ENCODE assay signal across 30 cellular contexts in the genomic region with DNA sequence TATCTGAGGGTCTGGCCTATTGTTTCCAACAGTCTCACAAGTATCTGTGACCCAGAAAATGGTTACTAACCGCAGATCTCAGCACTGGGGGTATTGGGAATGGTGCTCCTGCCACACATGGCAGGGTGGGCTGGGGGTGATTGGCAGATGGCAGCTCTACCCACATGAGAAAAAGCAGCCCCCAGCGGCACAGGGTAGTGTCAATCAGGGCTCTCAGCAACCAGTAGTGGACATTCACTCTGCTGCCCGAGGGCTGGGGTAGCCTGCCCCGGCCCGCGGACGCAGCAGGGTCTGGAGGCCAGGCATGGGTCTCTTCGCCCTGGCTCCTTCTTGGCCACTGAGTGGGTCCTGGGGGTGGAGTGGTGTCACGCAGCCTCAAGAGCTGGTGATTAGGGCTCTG.
"Had no signal": no experiment of that assay in that cellular context is flagged by ENCODE, and none has a peak within 500 bp of the region (broad histone marks: within the 10 kb centered on the region; RNA-seq: fewer than 3 reads in every experiment).

No MANE protein-coding gene starts in this region.

- H3K9me3 Mint-ChIP-seq: activated CD4-positive, alpha-beta T cell treated with anti-CD3 and anti-CD28 coated beads, Interleukin-2, amount 10 ng/mL, durations not matched to agents 24 days and 14 days; activated CD8-positive, alpha-beta T cell treated with anti-CD3 and anti-CD28 coated beads for 36 hours; activated naive CD4-positive, alpha-beta T cell treated with anti-CD3 and anti-CD28 coated beads for 36 hours; activated naive CD4-positive, alpha-beta T cell treated with anti-CD3 and anti-CD28 coated beads, Interleukin-2, amount 50 U/mL, for 24 hours; activated naive CD8-positive, alpha-beta T cell treated with anti-CD3 and anti-CD28 coated beads for 36 hours; activated naive CD8-positive, alpha-beta T cell treated with anti-CD3 and anti-CD28 coated beads, Interleukin-2, amount 50 U/mL, for 24 hours; activated T-cell treated with anti-CD3 and anti-CD28 coated beads, Interleukin-2, amount 50 U/mL, for 4 hours; activated T-helper 17 cell treated with anti-CD3 and anti-CD28 coated beads, Interleukin-2, amount 50 U/mL, for 72 hours; dendritic cell treated with granulocyte-macrophage colony-stimulating factor and Interleukin-4, amounts not matched to agents 40 ng/mL and 50 ng/mL, for 4 days; endodermal cell had no signal

- DNase-seq: activated CD4-positive, alpha-beta T cell treated with anti-CD3 and anti-CD28 coated beads for 36 hours; activated CD4-positive, alpha-beta T cell treated with anti-CD3 and anti-CD28 coated beads, Interleukin-2, amount 10 ng/mL, durations not matched to agents 24 days and 14 days; activated CD4-positive, alpha-beta T cell treated with anti-CD3 and anti-CD28 coated beads, Interleukin-2, amount 50 U/mL, for 48 hours; activated CD4-positive, CD25-positive, alpha-beta regulatory T cell; activated CD4-positive, CD25-positive, alpha-beta regulatory T cell treated with anti-CD3 and anti-CD28 coated beads, Interleukin-2, amount 50 U/mL, for 72 hours; activated CD8-positive, alpha-beta memory T cell treated with anti-CD3 and anti-CD28 coated beads for 24 hours; activated CD8-positive, alpha-beta T cell treated with anti-CD3 and anti-CD28 coated beads for 36 hours; activated effector memory CD4-positive, alpha-beta T cell treated with Interleukin-2 at 50 U/mL for 16 hours; activated gamma-delta T cell treated with Interleukin-2 at 50 U/mL for 16 hours; activated naive CD4-positive, alpha-beta T cell treated with anti-CD3 and anti-CD28 coated beads for 36 hours; activated naive CD8-positive, alpha-beta T cell treated with anti-CD3 and anti-CD28 coated beads for 36 hours; activated naive CD8-positive, alpha-beta T cell treated with anti-CD3 and anti-CD28 coated beads, Interleukin-2, amount 50 U/mL, for 24 hours; activated T-cell treated with anti-CD3 and anti-CD28 coated beads, Interleukin-2, amount 50 U/mL, for 4 hours; amygdala; aorta; body of pancreas; central memory CD4-positive, alpha-beta T cell; cerebellar nuclear complex; dorsolateral prefrontal cortex; effector memory CD4-positive, alpha-beta T cell; endodermal cell; foreskin fibroblast; head of caudate nucleus; T-helper 2 cell had no signal

- H3K4me3 ChIP-seq: adrenal gland, body of pancreas, coronary artery, dorsolateral prefrontal cortex had no signal

- H3K4me3 Mint-ChIP-seq: activated CD4-positive, alpha-beta T cell treated with anti-CD3 and anti-CD28 coated beads for 36 hours; activated CD4-positive, alpha-beta T cell treated with anti-CD3 and anti-CD28 coated beads, Interleukin-2, amount 10 ng/mL, durations not matched to agents 24 days and 14 days; activated CD8-positive, alpha-beta T cell treated with anti-CD3 and anti-CD28 coated beads for 36 hours; activated naive CD4-positive, alpha-beta T cell treated with anti-CD3 and anti-CD28 coated beads for 36 hours; activated naive CD4-positive, alpha-beta T cell treated with anti-CD3 and anti-CD28 coated beads, Interleukin-2, amount 50 U/mL, for 24 hours; activated naive CD8-positive, alpha-beta T cell treated with anti-CD3 and anti-CD28 coated beads for 36 hours; activated naive CD8-positive, alpha-beta T cell treated with anti-CD3 and anti-CD28 coated beads, Interleukin-2, amount 50 U/mL, for 24 hours; activated T-cell treated with anti-CD3 and anti-CD28 coated beads, Interleukin-2, amount 50 U/mL, for 4 hours; activated T-helper 17 cell treated with anti-CD3 and anti-CD28 coated beads, Interleukin-2, amount 50 U/mL, for 72 hours; dendritic cell treated with granulocyte-macrophage colony-stimulating factor and Interleukin-4, amounts not matched to agents 40 ng/mL and 50 ng/mL, for 4 days; endodermal cell had no signal

- H3K27me3 ChIP-seq: adrenal gland, body of pancreas, dorsolateral prefrontal cortex had no signal

- H3K27ac ChIP-seq: adrenal gland, body of pancreas, coronary artery, dorsolateral prefrontal cortex had no signal

- H3K4me1 ChIP-seq: body of pancreas had no signal

- ATAC-seq: activated CD4-positive, alpha-beta T cell treated with anti-CD3 and anti-CD28 coated beads for 36 hours; activated CD8-positive, alpha-beta T cell treated with anti-CD3 and anti-CD28 coated beads for 36 hours; activated naive CD8-positive, alpha-beta T cell treated with anti-CD3 and anti-CD28 coated beads, Interleukin-2, amount 50 U/mL, for 24 hours; activated T-cell treated with anti-CD3 and anti-CD28 coated beads, Interleukin-2, amount 50 U/mL, for 4 hours; activated T-helper 17 cell treated with anti-CD3 and anti-CD28 coated beads, Interleukin-2, amount 50 U/mL, for 72 hours; body of pancreas; esophagus mucosa had no signal

- H3K27me3 Mint-ChIP-seq: activated CD4-positive, alpha-beta T cell treated with anti-CD3 and anti-CD28 coated beads for 36 hours; activated CD4-positive, alpha-beta T cell treated with anti-CD3 and anti-CD28 coated beads, Interleukin-2, amount 10 ng/mL, durations not matched to agents 24 days and 14 days; activated CD8-positive, alpha-beta T cell treated with anti-CD3 and anti-CD28 coated beads for 36 hours; activated naive CD4-positive, alpha-beta T cell treated with anti-CD3 and anti-CD28 coated beads, Interleukin-2, amount 50 U/mL, for 24 hours; activated naive CD8-positive, alpha-beta T cell treated with anti-CD3 and anti-CD28 coated beads for 36 hours; activated naive CD8-positive, alpha-beta T cell treated with anti-CD3 and anti-CD28 coated beads, Interleukin-2, amount 50 U/mL, for 24 hours; activated T-helper 17 cell treated with anti-CD3 and anti-CD28 coated beads, Interleukin-2, amount 50 U/mL, for 72 hours had no signal

- H3K36me3 Mint-ChIP-seq: activated naive CD4-positive, alpha-beta T cell treated with anti-CD3 and anti-CD28 coated beads, Interleukin-2, amount 50 U/mL, for 24 hours; activated naive CD8-positive, alpha-beta T cell treated with anti-CD3 and anti-CD28 coated beads for 36 hours had no signal

- H3K9me3 ChIP-seq: adrenal gland, body of pancreas had no signal

- H3K36me3 ChIP-seq: adrenal gland had no signal

- H3K4me1 Mint-ChIP-seq: activated CD4-positive, alpha-beta T cell treated with anti-CD3 and anti-CD28 coated beads for 36 hours; activated CD4-positive, alpha-beta T cell treated with anti-CD3 and anti-CD28 coated beads, Interleukin-2, amount 10 ng/mL, durations not matched to agents 24 days and 14 days; activated naive CD4-positive, alpha-beta T cell treated with anti-CD3 and anti-CD28 coated beads, Interleukin-2, amount 50 U/mL, for 24 hours; activated naive CD8-positive, alpha-beta T cell treated with anti-CD3 and anti-CD28 coated beads for 36 hours; activated naive CD8-positive, alpha-beta T cell treated with anti-CD3 and anti-CD28 coated beads, Interleukin-2, amount 50 U/mL, for 24 hours; activated T-helper 17 cell treated with anti-CD3 and anti-CD28 coated beads, Interleukin-2, amount 50 U/mL, for 72 hours; endodermal cell had no signal

- H3K27ac Mint-ChIP-seq: activated CD4-positive, alpha-beta T cell treated with anti-CD3 and anti-CD28 coated beads for 36 hours; activated CD4-positive, alpha-beta T cell treated with anti-CD3 and anti-CD28 coated beads, Interleukin-2, amount 10 ng/mL, durations not matched to agents 24 days and 14 days; activated CD8-positive, alpha-beta T cell treated with anti-CD3 and anti-CD28 coated beads for 36 hours; activated naive CD4-positive, alpha-beta T cell treated with anti-CD3 and anti-CD28 coated beads for 36 hours; activated naive CD4-positive, alpha-beta T cell treated with anti-CD3 and anti-CD28 coated beads, Interleukin-2, amount 50 U/mL, for 24 hours; activated naive CD8-positive, alpha-beta T cell treated with anti-CD3 and anti-CD28 coated beads for 36 hours; activated naive CD8-positive, alpha-beta T cell treated with anti-CD3 and anti-CD28 coated beads, Interleukin-2, amount 50 U/mL, for 24 hours; activated T-helper 17 cell treated with anti-CD3 and anti-CD28 coated beads, Interleukin-2, amount 50 U/mL, for 72 hours; dendritic cell treated with granulocyte-macrophage colony-stimulating factor and Interleukin-4, amounts not matched to agents 40 ng/mL and 50 ng/mL, for 4 days; endodermal cell had no signal
